19 cellular contexts compared by ENCODE assay signal in the genomic region with DNA sequence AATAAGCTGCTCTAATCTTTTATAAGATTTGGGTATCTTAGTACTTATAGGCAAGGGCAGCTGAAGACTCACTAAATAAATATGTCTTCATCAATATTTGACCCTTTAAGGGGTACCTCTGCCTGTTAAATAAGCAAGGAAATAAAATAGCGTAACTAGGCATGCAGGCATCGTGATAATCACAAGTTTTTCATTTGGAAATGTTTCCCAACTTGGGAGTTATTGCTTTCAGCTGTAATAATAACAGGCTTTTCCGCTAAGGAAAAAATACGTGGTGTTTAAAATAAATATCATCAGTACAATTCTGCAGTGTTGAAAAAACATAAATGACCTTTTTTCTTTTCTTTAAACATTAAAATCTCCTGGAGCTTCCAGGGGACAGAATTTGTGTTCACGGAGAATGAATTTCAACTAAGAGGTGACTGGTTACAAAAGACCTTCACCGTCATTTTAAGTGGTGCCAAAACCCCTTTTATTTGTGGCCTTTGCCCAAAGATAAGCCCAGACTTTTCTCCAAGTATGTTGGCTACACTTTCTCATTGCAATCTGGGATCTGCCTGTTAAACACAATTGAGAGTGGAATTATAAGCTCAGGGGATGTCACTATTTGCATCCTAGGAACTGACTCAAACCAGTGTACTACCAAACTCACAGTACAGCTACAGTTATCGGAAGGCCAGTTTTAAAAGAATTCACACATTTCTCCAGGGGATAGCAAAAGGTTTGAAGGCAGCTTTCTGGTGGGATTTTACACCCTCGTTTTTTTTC.
DNase-seq lines count a peak whose midpoint lies in the region; FAIRE-seq and TF ChIP-seq lines count a peak whose summit lies in the region.
"Had no signal": no experiment of that assay in that cellular context is flagged by ENCODE, and none has a peak within 500 bp of the region (broad histone marks: within the 10 kb centered on the region; RNA-seq: fewer than 3 reads in every experiment).

No MANE protein-coding gene starts in this region.

- no peaks in the 10 kb centered on the region for H4K20me1 ChIP-seq in osteoblast (ENCODE audit: insufficient read depth, low read length)

- no peak for TF ChIP-seq POLR2A in GM12891 (IDR thresholded peaks at IDR 0.05; ENCODE audit: low read depth, low read length)

- H3K9me3 ChIP-seq in HUES6 (ENCODE audit: control insufficient read depth, insufficient read depth, low read depth, low read length): peaks cover 4% of the 10 kb centered on the region; the same call in 1 of the 2 replicates
- H3K9me3 ChIP-seq in ascending aorta: no peaks in the 10 kb centered on the region
- no peaks in the 10 kb centered on the region for H3K9me3 ChIP-seq in osteoblast (ENCODE audit: low read depth, low read length)

- H3K4me2 ChIP-seq in osteoblast (ENCODE audit: insufficient read depth, low read length): peak overlapping the region; percentile 18

- no peak for DNase-seq in ascending aorta (ENCODE audit: low spot score in 2 of 2)
- peak; percentile 23 for DNase-seq in fibroblast of mammary gland (ENCODE audit: low read depth)
- no peak for DNase-seq in osteoblast (ENCODE audit: insufficient read length, low spot score, missing footprints)
- no peak for DNase-seq in GM12891 (ENCODE audit: insufficient read length, low spot score)
- DNase-seq in NCI-H524 treated with DMSO at 0.1 percent for 48 hours (lab: John Stamatoyannopoulos, UW): no peak
- DNase-seq in GM20000 (ENCODE audit: low spot score): no peak
- no peak for DNase-seq in C1 segment of cervical spinal cord (lab: John Stamatoyannopoulos, UW)
- DNase-seq: activated CD4-positive, alpha-beta T cell treated with anti-CD3 and anti-CD28 coated beads for 48 hours; activated CD8-positive, alpha-beta memory T cell treated with anti-CD3 and anti-CD28 coated beads, Interleukin-2, amount 10 ng/mL, durations not matched to agents 7 days and 5 days; activated naive CD4-positive, alpha-beta T cell treated with anti-CD3 and anti-CD28 coated beads, Interleukin-2, amount 50 U/mL, for 16 hours; CD4-positive, CD25-positive, alpha-beta regulatory T cell; KG1; NCI-H748 treated with DMSO at 0.1 percent for 48 hours; SHP77; stimulated activated CD4-positive, alpha-beta T cell treated with anti-CD3 and anti-CD28 coated beads, Interleukin-4, amount 100 ng/mL, for 1 hour; stimulated activated naive CD4-positive, alpha-beta T cell had no signal

- H3K79me2 ChIP-seq in osteoblast (ENCODE audit: insufficient read depth, low read length): peaks cover 9% of the 10 kb centered on the region

- no peak overlapping the region for H3K4me3 ChIP-seq in HUES6 (ENCODE audit: low read depth, low read length)
- peak overlapping the region in 1 of 2 donors; percentile 19 for H3K4me3 ChIP-seq in ascending aorta
- H3K4me3 ChIP-seq in fibroblast of mammary gland (ENCODE audit: control insufficient read depth, low read depth, low read length): no peak overlapping the region
- H3K4me3 ChIP-seq in osteoblast (ENCODE audit: insufficient read depth, low read length): no peak overlapping the region

- TF ChIP-seq CTCF in ascending aorta (IDR thresholded peaks at IDR 0.05) (no peak), fibroblast of mammary gland (conservative IDR thresholded peaks at IDR 0.05; ENCODE audit: control insufficient read depth, insufficient read depth, low read depth, low read length) (no peak), osteoblast (IDR thresholded peaks at IDR 0.05; ENCODE audit: extremely low read depth, low read depth, low read length) (no peak), GM20000 (IDR thresholded peaks at IDR 0.05; ENCODE audit: extremely low read depth, missing control alignments) (no peak)

- H3K27ac ChIP-seq in HUES6 (ENCODE audit: low read depth, low read length) (peak overlapping the region; percentile 31; the same call in 1 of the 2 replicates), ascending aorta (peak overlapping the region; percentile 4 to 22), osteoblast (ENCODE audit: low read depth, low read length) (no peak overlapping the region)

- no peak for FAIRE-seq in GM12891 (lab: Jason Lieb, UNC)
- FAIRE-seq: colon, TTC549 had no signal

- H2AFZ ChIP-seq in osteoblast (ENCODE audit: low read length): no peak overlapping the region

- H3K27me3 ChIP-seq in HUES6 (ENCODE audit: control insufficient read depth, insufficient read depth, low read length): no peaks in the 10 kb centered on the region
- H3K27me3 ChIP-seq in ascending aorta: no peaks in the 10 kb centered on the region
- no peaks in the 10 kb centered on the region for H3K27me3 ChIP-seq in osteoblast (ENCODE audit: insufficient read depth, low read length)

- intact Hi-C loops in ascending aorta (cut with DNase I): no loop called here

- no peaks in the 10 kb centered on the region for H3K36me3 ChIP-seq in HUES6 (ENCODE audit: control insufficient read depth, insufficient read depth, low read length)
- H3K36me3 ChIP-seq in ascending aorta: no peaks in the 10 kb centered on the region
- no peaks in the 10 kb centered on the region for H3K36me3 ChIP-seq in osteoblast (ENCODE audit: insufficient read depth, low read length)

- peaks cover 29% of the 10 kb centered on the region for H3K4me1 ChIP-seq in HUES6 (ENCODE audit: control insufficient read depth, insufficient read depth, low read length)
- peaks cover 0 to 25% of the 10 kb centered on the region in 2 donors for H3K4me1 ChIP-seq in ascending aorta
- H3K4me1 ChIP-seq in osteoblast (ENCODE audit: insufficient read depth, low read length): peaks cover 6% of the 10 kb centered on the region

- no peak overlapping the region for H3K9ac ChIP-seq in HUES6 (ENCODE audit: low read length)

TF ChIP-seq in GM12891, 5 proteins besides CTCF, POLR2A, EP300 and RAD21:
- TF ChIP-seq SPI1 (IDR thresholded peaks at IDR 0.05; ENCODE audit: low read depth, low read length) (no peak), POLR2AphosphoS5 (IDR thresholded peaks at IDR 0.05; ENCODE audit: low read depth, low read length) (no peak)
TF ChIP-seq in GM12891: peak in this region for 0.
